In the genomic region with DNA sequence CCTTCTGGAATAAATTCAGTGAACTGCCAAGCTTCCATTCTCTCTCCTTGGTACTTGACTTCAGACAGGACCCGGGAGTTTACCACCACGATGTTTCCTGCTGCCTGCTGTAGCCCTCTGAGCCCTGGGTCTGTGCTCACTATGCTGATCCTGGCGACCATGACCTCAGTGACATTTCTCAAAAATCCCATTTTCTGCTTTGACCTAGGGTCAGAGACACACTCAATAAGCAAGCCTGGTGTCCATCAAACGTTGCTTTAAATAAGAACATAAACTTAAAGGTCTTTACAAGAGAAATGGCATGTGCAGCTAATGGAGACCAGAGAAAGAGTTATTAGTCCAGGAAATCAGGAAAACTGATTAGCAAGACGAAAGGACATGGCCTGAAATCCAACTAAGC, we compare ENCODE assay signal across 1 cellular context.
TF ChIP-seq lines count a peak whose summit lies in the region.

No MANE protein-coding gene starts in this region.

TF ChIP-seq in SK-N-SH, 30 proteins besides CTCF, POLR2A, EP300 and RAD21 (continued from another document):
- TF ChIP-seq, protein P1, sequence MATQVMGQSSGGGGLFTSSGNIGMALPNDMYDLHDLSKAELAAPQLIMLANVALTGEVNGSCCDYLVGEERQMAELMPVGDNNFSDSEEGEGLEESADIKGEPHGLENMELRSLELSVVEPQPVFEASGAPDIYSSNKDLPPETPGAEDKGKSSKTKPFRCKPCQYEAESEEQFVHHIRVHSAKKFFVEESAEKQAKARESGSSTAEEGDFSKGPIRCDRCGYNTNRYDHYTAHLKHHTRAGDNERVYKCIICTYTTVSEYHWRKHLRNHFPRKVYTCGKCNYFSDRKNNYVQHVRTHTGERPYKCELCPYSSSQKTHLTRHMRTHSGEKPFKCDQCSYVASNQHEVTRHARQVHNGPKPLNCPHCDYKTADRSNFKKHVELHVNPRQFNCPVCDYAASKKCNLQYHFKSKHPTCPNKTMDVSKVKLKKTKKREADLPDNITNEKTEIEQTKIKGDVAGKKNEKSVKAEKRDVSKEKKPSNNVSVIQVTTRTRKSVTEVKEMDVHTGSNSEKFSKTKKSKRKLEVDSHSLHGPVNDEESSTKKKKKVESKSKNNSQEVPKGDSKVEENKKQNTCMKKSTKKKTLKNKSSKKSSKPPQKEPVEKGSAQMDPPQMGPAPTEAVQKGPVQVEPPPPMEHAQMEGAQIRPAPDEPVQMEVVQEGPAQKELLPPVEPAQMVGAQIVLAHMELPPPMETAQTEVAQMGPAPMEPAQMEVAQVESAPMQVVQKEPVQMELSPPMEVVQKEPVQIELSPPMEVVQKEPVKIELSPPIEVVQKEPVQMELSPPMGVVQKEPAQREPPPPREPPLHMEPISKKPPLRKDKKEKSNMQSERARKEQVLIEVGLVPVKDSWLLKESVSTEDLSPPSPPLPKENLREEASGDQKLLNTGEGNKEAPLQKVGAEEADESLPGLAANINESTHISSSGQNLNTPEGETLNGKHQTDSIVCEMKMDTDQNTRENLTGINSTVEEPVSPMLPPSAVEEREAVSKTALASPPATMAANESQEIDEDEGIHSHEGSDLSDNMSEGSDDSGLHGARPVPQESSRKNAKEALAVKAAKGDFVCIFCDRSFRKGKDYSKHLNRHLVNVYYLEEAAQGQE (IDR thresholded peaks at IDR 0.05; ENCODE audit: low read depth, low read length) = peak; percentile 44; the same call in 1 of the 2 replicates
- TF ChIP-seq EZH2phosphoT487 (IDR thresholded peaks at IDR 0.05; ENCODE audit: borderline replicate concordance, low read depth) (no peak), CHD2 (IDR thresholded peaks at IDR 0.05; ENCODE audit: low read length, partially characterized antibody) (no peak)
